13 cellular contexts compared by ENCODE assay signal in genomic region chr1:210653771-210654170, GRCh38.
A peak's percentile ranks its signal among the peaks of the same experiment; 100 is the strongest.
DNase-seq lines count a peak whose midpoint lies in the region; ATAC-seq, FAIRE-seq and TF ChIP-seq lines count a peak whose summit lies in the region.
"Had no signal": no experiment of that assay in that cellular context is flagged by ENCODE, and none has a peak within 500 bp of the region (broad histone marks: within the 10 kb centered on the region; RNA-seq: fewer than 3 reads in every experiment).

No MANE protein-coding gene starts in this region.

- intact Hi-C loops in HCT116 (cut with micrococcal nuclease), result no loop called here
- intact Hi-C loops in PC-9 (cut with micrococcal nuclease; ENCODE audit: unreplicated experiment), result no loop called here

- H3K27me3 Mint-ChIP-seq in activated CD4-positive, alpha-beta T cell treated with anti-CD3 and anti-CD28 coated beads, Interleukin-2, amount 10 ng/mL, durations not matched to agents 7 days and 5 days, result no peaks in the 10 kb centered on the region

- no peak overlapping the region for H2AFZ ChIP-seq in HCT116 (ENCODE audit: low read depth, low read length, poor library complexity, severe bottlenecking)
- H2AFZ ChIP-seq in hepatocyte, result no peak overlapping the region
- no peak overlapping the region for H2AFZ ChIP-seq in PC-9

- H3F3A ChIP-seq in PC-9 (ENCODE audit: insufficient read depth, low read depth), result no peaks in the 10 kb centered on the region

- TF ChIP-seq CTCF in A549 (IDR thresholded peaks at IDR 0.05) (no peak), HCT116 (IDR thresholded peaks at IDR 0.05 in 2 of 3, conservative IDR thresholded peaks at IDR 0.05 in 1 of 3; ENCODE audit: borderline replicate concordance in 1 of 3, insufficient read depth in 1 of 3, low read depth in 2 of 3, low read length in 2 of 3) (no peak), choroid plexus epithelial cell (conservative IDR thresholded peaks at IDR 0.05; ENCODE audit: low read depth, low read length) (no peak), hepatocyte (IDR thresholded peaks at IDR 0.05; ENCODE audit: poor library complexity) (no peak), PC-9 (conservative IDR thresholded peaks at IDR 0.05) (no peak)

- H3K9me2 ChIP-seq in HCT116 (ENCODE audit: insufficient read depth) (no peaks in the 10 kb centered on the region), hepatocyte (replicated peaks; ENCODE audit: insufficient read depth) (no peaks in the 10 kb centered on the region), PC-9 (ENCODE audit: insufficient read depth) (no peaks in the 10 kb centered on the region)

- H3K4me1 ChIP-seq in A549 (peaks cover 15% of the 10 kb centered on the region; the same call in 2 of the 3 replicates), HCT116 (ENCODE audit: control insufficient read depth in 1 of 2, insufficient read depth in 2 of 2, low read length in 2 of 2) (no peaks in the 10 kb centered on the region), hepatocyte (ENCODE audit: insufficient read depth) (no peaks in the 10 kb centered on the region), PC-9 (replicated peaks; ENCODE audit: insufficient read depth) (no peaks in the 10 kb centered on the region)
- H3K4me1 ChIP-seq: BLaER1 had no signal

- DNase-seq in A549 (ENCODE audit: low read depth in 1 of 2, low spot score in 1 of 2), result no peak
- peak; percentile 7 for DNase-seq in HCT116 (ENCODE audit: low read depth, low spot score)
- DNase-seq in choroid plexus epithelial cell (ENCODE audit: low read depth), result peak; percentile 3
- peak; percentile 3 to 19 for DNase-seq in lung microvascular endothelial cell (ENCODE audit: low read depth in 2 of 2)
- no peak for DNase-seq in hepatocyte (ENCODE audit: low spot score)
- no peak for DNase-seq in stimulated activated CD4-positive, alpha-beta T cell treated with anti-CD3 and anti-CD28 coated beads, Interleukin-1b, Interleukin-23, amount 100 ng/mL, for 48 hours
- DNase-seq in activated CD4-positive, alpha-beta T cell treated with anti-CD3 and anti-CD28 coated beads, Interleukin-2, amount 10 ng/mL, durations not matched to agents 7 days and 5 days, result no peak
- DNase-seq in PC-9, result no peak
- DNase-seq: NCI-H1694, Peyer's patch, WERI-Rb-1 had no signal

- H3K4me3 ChIP-seq in A549 (no peak overlapping the region), HCT116 (replicated peaks in 1 of 2; ENCODE audit: low read depth in 1 of 2, low read length in 2 of 2) (no peak overlapping the region), choroid plexus epithelial cell (ENCODE audit: low read depth, low read length) (no peak overlapping the region), hepatocyte (no peak overlapping the region), PC-9 (no peak overlapping the region)
- H3K4me3 ChIP-seq: BLaER1, Peyer's patch, skin epidermis had no signal

- TF ChIP-seq RAD21 in A549 (conservative IDR thresholded peaks at IDR 0.05 in 1 of 2, IDR thresholded peaks at IDR 0.05 in 1 of 2), result no peak
- TF ChIP-seq RAD21 in HCT116 (IDR thresholded peaks at IDR 0.05; ENCODE audit: low read depth), result no peak

- POLR2A ChIA-PET in A549 (lab: Yijun Ruan, JAX) (no interaction called here), HCT116 (lab: Charles Lee) (no interaction called here), PC-9 (lab: Charles Lee; ENCODE audit: unreplicated experiment) (no interaction called here)
- POLR2A ChIA-PET in activated CD4-positive, alpha-beta T cell treated with anti-CD3 and anti-CD28 coated beads, Interleukin-2, amount 10 ng/mL, durations not matched to agents 7 days and 5 days (lab: Charles Lee), result no interaction called here

- H3K36me3 Mint-ChIP-seq in activated CD4-positive, alpha-beta T cell treated with anti-CD3 and anti-CD28 coated beads, Interleukin-2, amount 10 ng/mL, durations not matched to agents 7 days and 5 days (ENCODE audit: low read depth), result no peaks in the 10 kb centered on the region

- no peak overlapping the region for H3K4me2 ChIP-seq in A549
- no peak overlapping the region for H3K4me2 ChIP-seq in HCT116 (ENCODE audit: low read length)
- no peak overlapping the region for H3K4me2 ChIP-seq in hepatocyte
- no peak overlapping the region for H3K4me2 ChIP-seq in PC-9
- H3K4me2 ChIP-seq: BLaER1 had no signal

- RAD21 ChIA-PET in HCT116 (lab: Charles Lee; ENCODE audit: low non-redundant PET in 1 of 2, low total read pairs in 2 of 2, uncharacterized antibody in 2 of 2, unreplicated experiment in 2 of 2), result no interaction called here

- no peak overlapping the region for H3K4me3 Mint-ChIP-seq in activated CD4-positive, alpha-beta T cell treated with anti-CD3 and anti-CD28 coated beads, Interleukin-2, amount 10 ng/mL, durations not matched to agents 7 days and 5 days

- no peak overlapping the region for H3K9ac ChIP-seq in HCT116 (ENCODE audit: low read length)
- H3K9ac ChIP-seq: BLaER1 had no signal

- peak; percentile 14 to 75; a peak in 4 of 6 replicates for ATAC-seq in A549
- no peak for ATAC-seq in HCT116

- no TSS peak for BruUV-seq in HCT116 (replicated peaks; lab: Mats Ljungman, UMichigan)
- no TSS peak for BruUV-seq in PC-9 (replicated peaks; lab: Mats Ljungman, UMichigan)

- no peak for TF ChIP-seq EP300 in A549 (IDR thresholded peaks at IDR 0.05)

- 57% methylated on average over 6 of the region's 6 CpGs for WGBS in A549 (ENCODE audit: missing lambda C conversion rate)
- WGBS in hepatocyte (ENCODE audit: low lambda C conversion rate, missing lambda C conversion rate), result 58% methylated on average over 6 of the region's 6 CpGs

- no peak overlapping the region for H3K27ac Mint-ChIP-seq in activated CD4-positive, alpha-beta T cell treated with anti-CD3 and anti-CD28 coated beads, Interleukin-2, amount 10 ng/mL, durations not matched to agents 7 days and 5 days

- H3K36me3 ChIP-seq in HCT116 (ENCODE audit: control insufficient read depth in 1 of 2, insufficient read depth in 2 of 2, low read length in 2 of 2), result no peaks in the 10 kb centered on the region
- no peaks in the 10 kb centered on the region for H3K36me3 ChIP-seq in hepatocyte (replicated peaks; ENCODE audit: insufficient read depth, low read depth)
- no peaks in the 10 kb centered on the region for H3K36me3 ChIP-seq in PC-9 (ENCODE audit: low read depth)
- H3K36me3 ChIP-seq: BLaER1, Peyer's patch, WERI-Rb-1 had no signal

- TF ChIP-seq POLR2A in A549 (IDR thresholded peaks at IDR 0.05; ENCODE audit: low read length) (no peak), HCT116 (IDR thresholded peaks at IDR 0.05; ENCODE audit: borderline replicate concordance, extremely low read depth, insufficient read depth, insufficient read length) (no peak)

- no peaks in the 10 kb centered on the region for H3K79me2 ChIP-seq in HCT116 (ENCODE audit: insufficient read depth, low read length)
- no peaks in the 10 kb centered on the region for H3K79me2 ChIP-seq in hepatocyte
- no peaks in the 10 kb centered on the region for H3K79me2 ChIP-seq in PC-9 (ENCODE audit: low read depth)

- no peaks in the 10 kb centered on the region for H3K4me1 Mint-ChIP-seq in activated CD4-positive, alpha-beta T cell treated with anti-CD3 and anti-CD28 coated beads, Interleukin-2, amount 10 ng/mL, durations not matched to agents 7 days and 5 days

- CTCF ChIA-PET in A549 (lab: Yijun Ruan, JAX) (no interaction called here), HCT116 (lab: Charles Lee) (no interaction called here), PC-9 (lab: Charles Lee) (no interaction called here)
- CTCF ChIA-PET in activated CD4-positive, alpha-beta T cell treated with anti-CD3 and anti-CD28 coated beads, Interleukin-2, amount 10 ng/mL, durations not matched to agents 7 days and 5 days (lab: Charles Lee), result no interaction called here

- H3K9me3 Mint-ChIP-seq in activated CD4-positive, alpha-beta T cell treated with anti-CD3 and anti-CD28 coated beads, Interleukin-2, amount 10 ng/mL, durations not matched to agents 7 days and 5 days, result peaks cover 4% of the 10 kb centered on the region

- H3K27ac ChIP-seq in A549, result no peak overlapping the region
- no peak overlapping the region for H3K27ac ChIP-seq in HCT116 (ENCODE audit: low read depth, low read length)
- no peak overlapping the region for H3K27ac ChIP-seq in hepatocyte
- no peak overlapping the region for H3K27ac ChIP-seq in PC-9
- H3K27ac ChIP-seq: BLaER1, Peyer's patch, skin epidermis, WERI-Rb-1 had no signal

- H3K27me3 ChIP-seq in HCT116 (ENCODE audit: insufficient read depth, low read length), result peaks cover 13% of the 10 kb centered on the region; the same call in 1 of the 2 replicates
- peaks cover 7% of the 10 kb centered on the region for H3K27me3 ChIP-seq in hepatocyte
- H3K27me3 ChIP-seq in PC-9 (ENCODE audit: insufficient read depth, low read depth), result peaks cover 9% of the 10 kb centered on the region; the same call in 1 of the 2 replicates
- H3K27me3 ChIP-seq: BLaER1, Peyer's patch had no signal

- FAIRE-seq in A549 (lab: Jason Lieb, UNC), result peak; percentile 100

- no peaks in the 10 kb centered on the region for H4K20me1 ChIP-seq in HCT116 (ENCODE audit: insufficient read depth)
- H4K20me1 ChIP-seq in hepatocyte (ENCODE audit: insufficient read depth, poor library complexity, severe bottlenecking), result no peaks in the 10 kb centered on the region
- no peaks in the 10 kb centered on the region for H4K20me1 ChIP-seq in PC-9 (ENCODE audit: insufficient read depth)
- H4K20me1 ChIP-seq: BLaER1 had no signal

- H3K9me3 ChIP-seq in A549 (no peaks in the 10 kb centered on the region), HCT116 (ENCODE audit: control insufficient read depth in 1 of 2, insufficient read depth in 1 of 2, low read depth in 1 of 2, low read length in 2 of 2) (no peaks in the 10 kb centered on the region; a peak in 1 of 4 replicates), hepatocyte (ENCODE audit: low read depth) (no peaks in the 10 kb centered on the region), PC-9 (ENCODE audit: insufficient read depth, low read depth) (no peaks in the 10 kb centered on the region)
- H3K9me3 ChIP-seq: BLaER1, Peyer's patch had no signal

TF ChIP-seq in A549, 52 proteins besides CTCF, POLR2A, EP300 and RAD21 (continues in another document):
- TF ChIP-seq CEBPB (IDR thresholded peaks at IDR 0.05) (no peak), JUN (IDR thresholded peaks at IDR 0.05) (no peak), FOSB (CRISPR knock-in tag; IDR thresholded peaks at IDR 0.05) (no peak)

TF ChIP-seq in HCT116, 20 proteins besides CTCF, POLR2A, EP300 and RAD21 (continues in another document):
- no peak for TF ChIP-seq EGR1 (IDR thresholded peaks at IDR 0.05; ENCODE audit: low read depth)

Comparison
In these comparisons a context has a peak if more than half of its experiments do, and no peak if none do; other contexts are left out.
1. DNase-seq: peak in HCT116 (single experiment), choroid plexus epithelial cell (single experiment) and lung microvascular endothelial cell (2 of 2); none in A549 (0 of 2), hepatocyte (single experiment), stimulated activated CD4-positive, alpha-beta T cell treated with anti-CD3 and anti-CD28 coated beads, Interleukin-1b, Interleukin-23, amount 100 ng/mL, for 48 hours (single experiment), activated CD4-positive, alpha-beta T cell treated with anti-CD3 and anti-CD28 coated beads, Interleukin-2, amount 10 ng/mL, durations not matched to agents 7 days and 5 days (single experiment) and PC-9 (0 of 2).